22 cellular contexts compared by ENCODE assay signal in genomic region chr4:90572996-90573395, GRCh38.
A peak's percentile ranks its signal among the peaks of the same experiment; 100 is the strongest.
DNase-seq lines count a peak whose midpoint lies in the region; FAIRE-seq and TF ChIP-seq lines count a peak whose summit lies in the region.
"Had no signal": no experiment of that assay in that cellular context is flagged by ENCODE, and none has a peak within 500 bp of the region (broad histone marks: within the 10 kb centered on the region; RNA-seq: fewer than 3 reads in every experiment).

No MANE protein-coding gene starts in this region.

- H3K79me2 ChIP-seq in OCI-LY3 (ENCODE audit: low read length) (no peaks in the 10 kb centered on the region), H1 (ENCODE audit: control insufficient read depth in 1 of 2, insufficient read depth in 2 of 2, low read length in 2 of 2) (no peaks in the 10 kb centered on the region)

- H4K5ac ChIP-seq in H1 (ENCODE audit: insufficient read length, low read depth, low read length) = no peak overlapping the region

- H3K27me3 ChIP-seq in OCI-LY3 (ENCODE audit: low read depth, low read length) = no peaks in the 10 kb centered on the region
- no peaks in the 10 kb centered on the region for H3K27me3 ChIP-seq in H1 (replicated peaks in 1 of 4; ENCODE audit: control insufficient read depth in 3 of 4, extremely low read depth in 1 of 4, insufficient read depth in 3 of 4, low read length in 3 of 4)
- no peaks in the 10 kb centered on the region for H3K27me3 ChIP-seq in tibial nerve

- H2BK5ac ChIP-seq in H1 (ENCODE audit: low read depth, low read length) = no peak overlapping the region

- H4K91ac ChIP-seq in H1 (replicated peaks; ENCODE audit: insufficient read length, low read length) = no peak overlapping the region

- DNase-seq in GM12891 (ENCODE audit: insufficient read length, low spot score) (no peak), H1 (ENCODE audit: low read depth in 1 of 2, low spot score in 2 of 2) (no peak), glutamatergic neuron (peak; percentile 14), NCI-H774 (lab: John Stamatoyannopoulos, UW) (no peak), GM10248 (ENCODE audit: extremely low spot score) (no peak), tibial nerve (ENCODE audit: low spot score in 2 of 2) (no peak)
- DNase-seq in activated CD4-positive, alpha-beta T cell treated with anti-CD3 and anti-CD28 coated beads, Interleukin-2, amount 50 U/mL, for 1 hour = no peak
- DNase-seq: ACHN; Caco-2; CD4-positive, alpha-beta T cell; DMS79 treated with DMSO at 0.1 percent for 48 hours; GF-D8; H7; HFFc6; KG1 had no signal

- no peaks in the 10 kb centered on the region for H3K4me1 Mint-ChIP-seq in glutamatergic neuron (ENCODE audit: low read depth, unreplicated experiment)
- H3K4me1 Mint-ChIP-seq: GM23338 had no signal

- CTCF ChIA-PET in H1 (lab: Charles Lee; ENCODE audit: partially characterized antibody) (no interaction called here), GM10248 (lab: Yijun Ruan, JAX) (no interaction called here)

- no peak overlapping the region for H2BK120ac ChIP-seq in H1 (replicated peaks; ENCODE audit: low read depth, low read length)

- H2BK12ac ChIP-seq in H1 (ENCODE audit: low read depth, low read length) = peak overlapping the region; percentile 75; the same call in 1 of the 2 replicates

- H3K27ac Mint-ChIP-seq in glutamatergic neuron (ENCODE audit: unreplicated experiment) = no peak overlapping the region
- H3K27ac Mint-ChIP-seq: CD4-positive, alpha-beta T cell; GM23338; HFFc6 had no signal

- H3K27ac ChIP-seq in OCI-LY3 (ENCODE audit: low read length) (no peak overlapping the region), H1 (ENCODE audit: low read depth, low read length) (no peak overlapping the region), tibial nerve (no peak overlapping the region)
- H3K27ac ChIP-seq: C4-2B had no signal

- no peak overlapping the region for H4K8ac ChIP-seq in H1 (ENCODE audit: extremely low read depth, insufficient read depth, low read length)

- H2BK15ac ChIP-seq in H1 (ENCODE audit: low read length) = no peak overlapping the region

- FAIRE-seq in GM12891 (lab: Jason Lieb, UNC) (peak; percentile 13), H1 (lab: Jason Lieb, UNC) (no peak)
- FAIRE-seq: A204.1, D721Med, GM12878, GM19239 had no signal

- H4K20me1 ChIP-seq in OCI-LY3 (ENCODE audit: insufficient read depth, low read length) = no peaks in the 10 kb centered on the region
- no peaks in the 10 kb centered on the region for H4K20me1 ChIP-seq in H1 (replicated peaks in 1 of 2; ENCODE audit: control insufficient read depth in 1 of 2, insufficient read depth in 2 of 2, low read length in 2 of 2)

- H3K4me3 ChIP-seq in OCI-LY3 (ENCODE audit: low read length) = no peak overlapping the region
- H3K4me3 ChIP-seq in H1 (ENCODE audit: extremely low read depth in 1 of 4, insufficient read depth in 2 of 4, low read depth in 3 of 4, low read length in 4 of 4) = no peak overlapping the region
- no peak overlapping the region for H3K4me3 ChIP-seq in tibial nerve
- H3K4me3 ChIP-seq: GM12878, GM23338 had no signal

- no peaks in the 10 kb centered on the region for H3K9me3 ChIP-seq in OCI-LY3 (ENCODE audit: insufficient read depth, low read length)
- H3K9me3 ChIP-seq in H1 (ENCODE audit: insufficient read depth in 2 of 2, low read depth in 1 of 2, low read length in 1 of 2) = no peaks in the 10 kb centered on the region
- no peaks in the 10 kb centered on the region for H3K9me3 ChIP-seq in tibial nerve
- H3K9me3 ChIP-seq: Caco-2 had no signal

- POLR2A ChIA-PET in H1 (lab: Charles Lee; ENCODE audit: partially characterized antibody) (no interaction called here), GM10248 (lab: Yijun Ruan, JAX) (no interaction called here)

- TF ChIP-seq RAD21 in H1 (IDR thresholded peaks at IDR 0.05 in 1 of 2, conservative IDR thresholded peaks at IDR 0.05 in 1 of 2; ENCODE audit: low read depth in 2 of 2, low read length in 2 of 2) = no peak

- no peak overlapping the region for H3K4me3 Mint-ChIP-seq in glutamatergic neuron (ENCODE audit: unreplicated experiment)
- H3K4me3 Mint-ChIP-seq: CD4-positive, alpha-beta T cell; GM23338; HFFc6 had no signal

- H2AFZ ChIP-seq in OCI-LY3 (ENCODE audit: low read depth, low read length) (0 out of 2 replicates have a peak overlapping the region, but pooled peaks have one; percentile 42), H1 (ENCODE audit: low read length) (no peak overlapping the region)
- H2AFZ ChIP-seq: GM23338 had no signal

- H3K4me1 ChIP-seq in OCI-LY3 (ENCODE audit: low read length) (no peaks in the 10 kb centered on the region), H1 (replicated peaks in 1 of 4; ENCODE audit: control insufficient read depth in 3 of 4, insufficient read depth in 4 of 4, low read length in 3 of 4) (no peaks in the 10 kb centered on the region), tibial nerve (no peaks in the 10 kb centered on the region)
- H3K4me1 ChIP-seq: Caco-2 had no signal

- peaks cover 1% of the 10 kb centered on the region for H3K9me3 Mint-ChIP-seq in glutamatergic neuron (ENCODE audit: unreplicated experiment)
- H3K9me3 Mint-ChIP-seq: GM23338 had no signal

- H3K79me1 ChIP-seq in H1 (ENCODE audit: low read depth, low read length) = no peaks in the 10 kb centered on the region

- no peaks in the 10 kb centered on the region for H3K27me3 Mint-ChIP-seq in glutamatergic neuron (ENCODE audit: unreplicated experiment)
- H3K27me3 Mint-ChIP-seq: CD4-positive, alpha-beta T cell had no signal

- no peak overlapping the region; the same call in 1 of the 2 replicates for H3K18ac ChIP-seq in H1 (ENCODE audit: extremely low read depth, low read length)

- H3K9ac ChIP-seq in OCI-LY3 (ENCODE audit: low read length) (no peak overlapping the region), H1 (replicated peaks in 1 of 4; ENCODE audit: extremely low read depth in 1 of 4, low read depth in 3 of 4, low read length in 3 of 4) (no peak overlapping the region)

- TF ChIP-seq CTCF in OCI-LY3 (IDR thresholded peaks at IDR 0.05; ENCODE audit: low read depth, low read length) (no peak), H1 (IDR thresholded peaks at IDR 0.05; ENCODE audit: control extremely low read depth in 1 of 3, insufficient read depth in 1 of 3, low read depth in 1 of 3, low read length in 3 of 3) (no peak), glutamatergic neuron (IDR thresholded peaks at IDR 0.05; ENCODE audit: partially characterized antibody, unreplicated experiment) (no peak), GM10248 (IDR thresholded peaks at IDR 0.05; ENCODE audit: control extremely low read depth, extremely low read depth, low read depth, missing control alignments) (no peak), tibial nerve (IDR thresholded peaks at IDR 0.05) (no peak)

- H2BK20ac ChIP-seq in H1 (ENCODE audit: low read length) = no peak overlapping the region

- H3K14ac ChIP-seq in H1 (ENCODE audit: insufficient read length) = no peak overlapping the region

- H3K36me3 Mint-ChIP-seq in glutamatergic neuron (ENCODE audit: unreplicated experiment) = no peaks in the 10 kb centered on the region

- H3K4me2 ChIP-seq in OCI-LY3 (ENCODE audit: low read length) (no peak overlapping the region), H1 (ENCODE audit: insufficient read depth in 1 of 2, low read depth in 2 of 2, low read length in 2 of 2) (no peak overlapping the region)
- H3K4me2 ChIP-seq: GM23338 had no signal

- WGBS in H1 (ENCODE audit: extremely low coverage in 1 of 2, insufficient coverage in 1 of 2, insufficient read length in 1 of 2, insufficient replicate concordance in 2 of 2, low coverage in 1 of 2, low lambda C conversion rate in 2 of 2, missing lambda C conversion rate in 1 of 2), 2 experiments = 93% methylated on average over 2 of the region's 2 CpGs; no CpG with 5 or more reads in 1 of the 2 experiments
- 90 to 94% methylated on average over 2 of the region's 2 CpGs for WGBS in tibial nerve, 2 donors

- peak overlapping the region; percentile 40 for H3K56ac ChIP-seq in H1 (replicated peaks; ENCODE audit: insufficient read length, low read depth, low read length)

- no peak overlapping the region for H3K23ac ChIP-seq in H1 (ENCODE audit: insufficient read length)

- H3K4ac ChIP-seq in H1 (replicated peaks; ENCODE audit: insufficient read length, low read depth, low read length) = no peak overlapping the region

- no peaks in the 10 kb centered on the region for H3K36me3 ChIP-seq in OCI-LY3 (replicated peaks; ENCODE audit: low read depth, low read length)
- no peaks in the 10 kb centered on the region for H3K36me3 ChIP-seq in H1 (ENCODE audit: control insufficient read depth in 2 of 4, insufficient read depth in 4 of 4, low read length in 3 of 4)
- no peaks in the 10 kb centered on the region for H3K36me3 ChIP-seq in tibial nerve

- no peaks in the 10 kb centered on the region; the same call in 1 of the 2 replicates for H3K23me2 ChIP-seq in H1 (ENCODE audit: low read depth, low read length)

- no peak for TF ChIP-seq EP300 in H1 (IDR thresholded peaks at IDR 0.05; ENCODE audit: borderline replicate concordance in 1 of 2, low read depth in 2 of 2, low read length in 2 of 2)
- TF ChIP-seq EP300 in tibial nerve (IDR thresholded peaks at IDR 0.05) = no peak

- no peak for TF ChIP-seq POLR2A in GM12891 (IDR thresholded peaks at IDR 0.05; ENCODE audit: low read depth, low read length)
- TF ChIP-seq POLR2A in H1 (IDR thresholded peaks at IDR 0.05; ENCODE audit: control extremely low read depth in 1 of 2, low read depth in 2 of 2, low read length in 2 of 2) = no peak
- TF ChIP-seq POLR2A in tibial nerve (IDR thresholded peaks at IDR 0.05) = no peak

- H2AK5ac ChIP-seq in H1 (ENCODE audit: low read depth, low read length) = no peak overlapping the region

TF ChIP-seq in GM12891, 5 proteins besides CTCF, POLR2A, EP300 and RAD21:
- TF ChIP-seq POU2F2 (IDR thresholded peaks at IDR 0.05; ENCODE audit: low read depth, low read length) (no peak), TAF1 (IDR thresholded peaks at IDR 0.05; ENCODE audit: low read depth, low read length) (no peak), SPI1 (IDR thresholded peaks at IDR 0.05; ENCODE audit: low read depth, low read length) (no peak), PAX5 (IDR thresholded peaks at IDR 0.05; ENCODE audit: insufficient read depth, low read length, severe bottlenecking) (no peak), POLR2AphosphoS5 (IDR thresholded peaks at IDR 0.05; ENCODE audit: low read depth, low read length) (no peak)

TF ChIP-seq in H1, 55 proteins besides CTCF, POLR2A, EP300 and RAD21 (continues in another document):
- TF ChIP-seq NANOG (IDR thresholded peaks at IDR 0.05; ENCODE audit: insufficient read depth, low read depth, low read length, poor library complexity, severe bottlenecking) (no peak), KDM4A (IDR thresholded peaks at IDR 0.05; ENCODE audit: low read depth, low read length, severe bottlenecking) (no peak), SIRT6 (IDR thresholded peaks at IDR 0.05; ENCODE audit: low read length) (no peak), GTF2F1 (IDR thresholded peaks at IDR 0.05; ENCODE audit: borderline replicate concordance, low read depth, low read length) (no peak), GABPA (IDR thresholded peaks at IDR 0.05; ENCODE audit: borderline replicate concordance, insufficient read depth, low read length) (no peak), POU5F1 (IDR thresholded peaks at IDR 0.05; ENCODE audit: low read depth, low read length) (no peak), TCF12 (IDR thresholded peaks at IDR 0.05; ENCODE audit: low read depth, low read length) (no peak), RXRA (IDR thresholded peaks at IDR 0.05; ENCODE audit: insufficient read depth, low read depth, low read length) (no peak), EZH2 (IDR thresholded peaks at IDR 0.05; ENCODE audit: low read depth, low read length, severe bottlenecking) (no peak)
